Comparison of ENCODE assay signal across 6 cellular contexts in the genomic region with DNA sequence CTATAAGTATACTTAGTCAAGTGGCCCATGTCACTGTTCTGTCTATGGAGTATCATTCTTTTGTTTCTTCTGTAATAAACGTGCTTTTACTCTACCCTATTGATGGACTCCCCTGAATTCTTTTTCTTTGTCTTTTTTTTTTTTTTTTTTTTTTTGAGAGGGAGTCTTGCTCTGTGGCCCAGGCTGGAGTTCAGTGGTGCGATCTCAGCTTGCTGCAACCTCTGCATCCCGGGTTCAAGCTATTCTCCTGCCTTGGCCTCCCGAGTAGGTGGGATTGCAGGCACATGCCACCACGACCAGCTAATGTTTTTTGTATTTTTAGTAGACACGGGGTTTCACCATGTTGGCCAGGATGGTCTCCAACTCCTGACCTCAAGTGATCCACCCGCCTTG. TPM values are rescaled to one million over a fixed set of nuclear protein-coding genes. Genes with fewer than 3 reads are reported as not detected.
DNase-seq lines count a peak whose midpoint lies in the region; ATAC-seq, FAIRE-seq and TF ChIP-seq lines count a peak whose summit lies in the region.
"Not testable (repeated sequence)": the region's sequence is repeated elsewhere in the genome, so short reads cannot be mapped to it uniquely, and the experiment has no call there.

No MANE protein-coding gene starts in this region.

- H3K9me2 ChIP-seq in HCT116 (ENCODE audit: insufficient read depth) = not testable (repeated sequence)

- in situ Hi-C loops in K562 (cut with MboI); HepG2 (cut with HindIII; ENCODE audit: extremely low pct_ligation_motif_present, low pct_unique_long_range_greater_than_20kb): not testable (repeated sequence)

- H3K9me3 ChIP-seq in Caco-2; HCT116 (ENCODE audit: control insufficient read depth in 1 of 2, insufficient read depth in 1 of 2, low read depth in 1 of 2, low read length in 2 of 2); K562 (replicated peaks; ENCODE audit: control insufficient read depth, insufficient read depth, low read depth, low read length); HepG2 (ENCODE audit: low read length): not testable (repeated sequence)

- H3K79me2 ChIP-seq in HCT116 (ENCODE audit: insufficient read depth, low read length); K562 (ENCODE audit: control insufficient read depth, insufficient read depth, low read length); HepG2 (ENCODE audit: insufficient read depth, low read length): not testable (repeated sequence)

- H3K27me3 ChIP-seq in Caco-2 (replicated peaks; ENCODE audit: control insufficient read depth, insufficient read depth, low read length); HCT116 (ENCODE audit: insufficient read depth, low read length); K562 (ENCODE audit: control insufficient read depth in 2 of 2, insufficient read depth in 2 of 2, low read length in 2 of 2); HepG2 (ENCODE audit: control insufficient read depth in 1 of 2, insufficient read depth in 2 of 2, low read length in 2 of 2): not testable (repeated sequence)

- FAIRE-seq in K562 (lab: Jason Lieb, UNC); HepG2 (lab: Jason Lieb, UNC): not testable (repeated sequence)

- RAD21 ChIA-PET in HCT116 (lab: Charles Lee; ENCODE audit: low non-redundant PET in 1 of 2, low total read pairs in 2 of 2, uncharacterized antibody in 2 of 2, unreplicated experiment in 2 of 2) = interaction anchor here in 1 of 2 experiments (0.8 kb wide), 1 partner anchor 93 kb away, joined by 6 read pairs; no protein-coding TSS in a partner anchor

- BruUV-seq in Caco-2 (replicated peaks; lab: Mats Ljungman, UMichigan); HCT116 (replicated peaks; lab: Mats Ljungman, UMichigan); K562 (replicated peaks; lab: Mats Ljungman, UMichigan); HepG2 (replicated peaks; lab: Mats Ljungman, UMichigan): not testable (repeated sequence)

- CTCF ChIA-PET in Caco-2 (lab: Charles Lee); HCT116 (lab: Charles Lee); K562 (lab: Yijun Ruan, JAX; ENCODE audit: low intra/inter-chr PET ratio); HepG2 (lab: Yijun Ruan, JAX; ENCODE audit: low intra/inter-chr PET ratio, low total read pairs): not testable (repeated sequence)

- H3K27me3 Mint-ChIP-seq in Caco-2 (ENCODE audit: insufficient read depth, unreplicated experiment); type B pancreatic cell: not testable (repeated sequence)

- H3K9me1 ChIP-seq in K562 (ENCODE audit: control insufficient read depth, insufficient read depth, low read length) = not testable (repeated sequence)

- H3K36me3 ChIP-seq in Caco-2 (ENCODE audit: control insufficient read depth, insufficient read depth, low read length); HCT116 (ENCODE audit: control insufficient read depth in 1 of 2, insufficient read depth in 2 of 2, low read length in 2 of 2); K562 (ENCODE audit: control insufficient read depth, insufficient read depth, low read length); HepG2 (replicated peaks in 1 of 2; ENCODE audit: control insufficient read depth in 1 of 2, insufficient read depth in 2 of 2, low read length in 2 of 2): not testable (repeated sequence)

- ATAC-seq in HCT116, HepG2: not testable (repeated sequence)
- peak; percentile 54 for ATAC-seq in K562

- not testable (repeated sequence) for H3K27ac ChIP-seq in HCT116 (ENCODE audit: low read depth, low read length); HepG2 (ENCODE audit: extremely low read length, insufficient read depth, low read length)
- H3K27ac ChIP-seq in K562 (ENCODE audit: extremely low read depth, low read depth, low read length) = peak overlapping the region; percentile 73; the same call in 2 of the 3 replicates

- not testable (repeated sequence) for TF ChIP-seq EP300 in K562 (IDR thresholded peaks at IDR 0.05; ENCODE audit: low read length); HepG2 (IDR thresholded peaks at IDR 0.05; ENCODE audit: low read depth in 2 of 2, low read length in 2 of 2); HepG2 (CRISPR knock-in tag; IDR thresholded peaks at IDR 0.05; ENCODE audit: borderline replicate concordance)

- H2AFZ ChIP-seq in HCT116 (ENCODE audit: low read depth, low read length, poor library complexity, severe bottlenecking); HepG2 (ENCODE audit: low read length): not testable (repeated sequence)
- peak overlapping the region; percentile 77 for H2AFZ ChIP-seq in K562 (ENCODE audit: low read depth, low read length)

- H3K4me3 Mint-ChIP-seq in Caco-2 (ENCODE audit: unreplicated experiment) = peak overlapping the region; percentile 52
- H3K4me3 Mint-ChIP-seq in type B pancreatic cell = not testable (repeated sequence)

- TF ChIP-seq CTCF in Caco-2 (IDR thresholded peaks at IDR 0.05; ENCODE audit: insufficient read depth in 1 of 2, low read depth in 1 of 2, low read length in 1 of 2, severe bottlenecking in 1 of 2, unreplicated experiment in 1 of 2); HCT116 (IDR thresholded peaks at IDR 0.05 in 2 of 3, conservative IDR thresholded peaks at IDR 0.05 in 1 of 3; ENCODE audit: borderline replicate concordance in 1 of 3, insufficient read depth in 1 of 3, low read depth in 2 of 3, low read length in 2 of 3); K562 (IDR thresholded peaks at IDR 0.05 in 2 of 3, conservative IDR thresholded peaks at IDR 0.05 in 1 of 3; ENCODE audit: insufficient read depth in 2 of 3, low read depth in 1 of 3, low read length in 3 of 3); HepG2 (CRISPR knock-in tag; IDR thresholded peaks at IDR 0.05); type B pancreatic cell (conservative IDR thresholded peaks at IDR 0.05): not testable (repeated sequence)

- not testable (repeated sequence) for H4K20me1 ChIP-seq in HCT116 (ENCODE audit: insufficient read depth); K562 (replicated peaks; ENCODE audit: control insufficient read depth, insufficient read depth, low read length); HepG2 (ENCODE audit: insufficient read depth, low read length)

- not testable (repeated sequence) for TF ChIP-seq RAD21 in HCT116 (IDR thresholded peaks at IDR 0.05; ENCODE audit: low read depth); K562 (CRISPR knock-in tag; conservative IDR thresholded peaks at IDR 0.05 in 1 of 2, IDR thresholded peaks at IDR 0.05 in 1 of 2); HepG2 (CRISPR knock-in tag; IDR thresholded peaks at IDR 0.05)

- not testable (repeated sequence) for H3K9me3 Mint-ChIP-seq in Caco-2 (ENCODE audit: unreplicated experiment); type B pancreatic cell

- peak overlapping the region; percentile 42; the same call in 1 of the 2 replicates for H3K4me2 ChIP-seq in HCT116 (ENCODE audit: low read length)
- peak overlapping the region; percentile 73; the same call in 1 of the 2 replicates for H3K4me2 ChIP-seq in K562 (ENCODE audit: insufficient read depth, low read length)
- peak overlapping the region; percentile 53 for H3K4me2 ChIP-seq in HepG2 (ENCODE audit: low read depth, low read length)

- 55% methylated on average over 5 of the region's 7 CpGs for WGBS in K562 (ENCODE audit: insufficient coverage, low coverage, missing lambda C conversion rate)
- 72% methylated on average over 7 of the region's 7 CpGs for WGBS in HepG2 (ENCODE audit: low lambda C conversion rate)

- intact Hi-C loops in Caco-2 (cut with micrococcal nuclease; ENCODE audit: unreplicated experiment); HCT116 (cut with micrococcal nuclease); K562 (cut with micrococcal nuclease); HepG2 (cut with micrococcal nuclease; ENCODE audit: unreplicated experiment): not testable (repeated sequence)

- not testable (repeated sequence) for DNase-seq in Caco-2; HCT116 (ENCODE audit: low read depth, low spot score); K562 (ENCODE audit: extremely low read depth in 1 of 4, low spot score in 3 of 4); HepG2 (ENCODE audit: low spot score)
- DNase-seq in activated effector memory CD4-positive, alpha-beta T cell treated with anti-CD3 and anti-CD28 coated beads, Interleukin-2, amount 50 U/mL, for 16 hours = peak; percentile 10
- DNase-seq in type B pancreatic cell (ENCODE audit: extremely low spot score, unreplicated experiment) = peak; percentile 2

- H3K4me3 ChIP-seq in Caco-2 (ENCODE audit: low read depth, low read length); HCT116 (replicated peaks in 1 of 2; ENCODE audit: low read depth in 1 of 2, low read length in 2 of 2); K562; HepG2 (replicated peaks in 1 of 3; ENCODE audit: insufficient read depth in 1 of 3, low read depth in 2 of 3, low read length in 3 of 3): not testable (repeated sequence)

- not testable (repeated sequence) for TF ChIP-seq POLR2A in HCT116 (IDR thresholded peaks at IDR 0.05; ENCODE audit: borderline replicate concordance, extremely low read depth, insufficient read depth, insufficient read length); K562 (conservative IDR thresholded peaks at IDR 0.05); HepG2 (IDR thresholded peaks at IDR 0.05; ENCODE audit: insufficient read depth in 1 of 2, low read depth in 2 of 2, low read length in 2 of 2)

- POLR2A ChIA-PET in Caco-2 (lab: Charles Lee) = interaction anchor here (0.8 kb wide), 1 partner anchor 9 kb away, joined by 4 read pairs; the partner anchor contains the start of gene AFF4
- POLR2A ChIA-PET in HCT116 (lab: Charles Lee) = interaction anchor here (0.6 kb wide), 1 partner anchor 34 kb away, joined by 3 read pairs; no protein-coding TSS in a partner anchor
- POLR2A ChIA-PET in K562 (lab: Yijun Ruan, JAX) = interaction anchor here (3.0 kb wide), 1 partner anchor 10 kb away, joined by 23 read pairs; the partner anchor contains the start of gene AFF4
- POLR2A ChIA-PET in HepG2 (lab: Yijun Ruan, JAX) = interaction anchor here (0.6 to 3.8 kb wide), 3 partner anchors 9 to 79 kb away, joined by 3 to 20 read pairs (median 3); partner anchors contain the start of genes AFF4 and HSPA4

- H3K4me1 ChIP-seq in Caco-2 = peaks cover 18% of the 10 kb centered on the region
- peaks cover 0 to 11% of the 10 kb centered on the region in 2 experiments; a peak in 2 of 4 replicates for H3K4me1 ChIP-seq in HCT116 (ENCODE audit: control insufficient read depth in 1 of 2, insufficient read depth in 2 of 2, low read length in 2 of 2)
- peaks cover 13 to 14% of the 10 kb centered on the region in 2 experiments; a peak in 4 of 5 replicates for H3K4me1 ChIP-seq in K562 (replicated peaks in 1 of 2; ENCODE audit: control insufficient read depth in 2 of 2, insufficient read depth in 2 of 2, low read length in 2 of 2)
- H3K4me1 ChIP-seq in HepG2 (ENCODE audit: insufficient read depth, low read length) = peaks cover 17% of the 10 kb centered on the region

- H3K27ac Mint-ChIP-seq in Caco-2 (ENCODE audit: unreplicated experiment) = peak overlapping the region; percentile 95
- not testable (repeated sequence) for H3K27ac Mint-ChIP-seq in type B pancreatic cell

- peaks cover 13% of the 10 kb centered on the region for H3K4me1 Mint-ChIP-seq in Caco-2 (ENCODE audit: low read depth, unreplicated experiment)
- not testable (repeated sequence) for H3K4me1 Mint-ChIP-seq in type B pancreatic cell (ENCODE audit: unreplicated experiment)

- H3K36me3 Mint-ChIP-seq in Caco-2 (ENCODE audit: insufficient read depth, unreplicated experiment); type B pancreatic cell: not testable (repeated sequence)

- not testable (repeated sequence) for H3K9ac ChIP-seq in HCT116 (ENCODE audit: low read length); HepG2 (ENCODE audit: insufficient read depth, low read depth, low read length)
- H3K9ac ChIP-seq in K562 (ENCODE audit: insufficient read depth in 1 of 2, low read depth in 2 of 2, low read length in 2 of 2) = peak overlapping the region in 1 of 2 experiments; percentile 27; a peak in 2 of 4 replicates

RNA-seq across cellular contexts. Expression of gene AFF4, which starts 9.0 kb away (rescaled TPM):
- 62.6 and 63.9 TPM in 2 replicates for total RNA-seq in Caco-2 (2022)
- total RNA-seq in HCT116 (2021; ENCODE audit: unreplicated experiment) = 38.6 TPM
- polyA plus RNA-seq in HCT116 (2012) = 11.2 and 12.4 TPM in 2 replicates
- 90.2 and 159 TPM in 2 replicates for total RNA-seq in K562 (2011; cell fraction: chromatin; rRNA removed; ENCODE audit: low replicate concordance)
- total RNA-seq in K562 (2011; cell fraction: nucleolus; rRNA removed) = 22.8 and 25.4 TPM in 2 replicates
- 48.5 and 81.4 TPM in 2 replicates for total RNA-seq in K562 (2011; cell fraction: nucleoplasm; rRNA removed)
- 9.9 and 11.3 TPM in 2 replicates for total RNA-seq in K562 (2014; rRNA removed)
- 19.9 and 21.4 TPM in 2 replicates for total RNA-seq in K562 (2014; rRNA removed; fragmentation: Illumina TruSeq; extraction: Trizol)
- total RNA-seq in K562 (2015; rRNA removed; fragmentation: Illumina TruSeq; extraction: Trizol) = 17.9 and 18.9 TPM in 2 replicates
- 22.5 and 25.8 TPM in 2 replicates for total RNA-seq in K562 (2021)
- 14.2 and 20.7 TPM in 2 replicates for polyA plus RNA-seq in K562 (2011; rRNA removed)
- 8.5 and 10.0 TPM in 2 replicates for polyA plus RNA-seq in K562 (2011; cell fraction: cytosol; rRNA removed)
- 28.6 and 30.9 TPM in 2 replicates for polyA plus RNA-seq in K562 (2011; cell fraction: nucleus; rRNA removed)
- 12.1 and 17.1 TPM in 2 replicates for polyA plus RNA-seq in K562 (2012)
- 17.0 and 19.6 TPM in 2 replicates for polyA plus RNA-seq in K562 (2014; fragmentation: Illumina TruSeq; extraction: Trizol)
- 1 to 10 TPM; 1.7 to 3.6 TPM for polyA plus RNA-seq in K562 (2014; fragmentation: Nextera tagmentation; extraction: Ambion mirVana)
- 7.9 and 9.0 TPM in 2 replicates for polyA plus RNA-seq in K562 (2014; rRNA removed)
- 36.7 and 38.9 TPM in 2 replicates for polyA minus RNA-seq in K562 (2011; rRNA and poly(A)+ RNA removed)
- 21.8 and 26.6 TPM in 2 replicates for polyA minus RNA-seq in K562 (2011; cell fraction: cytosol; rRNA and poly(A)+ RNA removed)
- 20.3 and 38.2 TPM in 2 replicates for polyA minus RNA-seq in K562 (2011; cell fraction: nucleus; rRNA and poly(A)+ RNA removed)
- total RNA-seq in HepG2 (2016; rRNA removed; fragmentation: Illumina TruSeq; extraction: Trizol) = 22.1 and 30.5 TPM in 2 replicates
- total RNA-seq in HepG2 (2016; cell fraction: cytosol; rRNA removed; fragmentation: Illumina TruSeq; extraction: Trizol; ENCODE audit: low read depth) = 5.8 and 6.3 TPM in 2 replicates
- 20.3 and 29.1 TPM in 2 replicates for total RNA-seq in HepG2 (2016; cell fraction: insoluble cytoplasmic fraction; rRNA removed; fragmentation: Illumina TruSeq; extraction: Trizol)
- total RNA-seq in HepG2 (2016; cell fraction: membrane; rRNA removed; fragmentation: Illumina TruSeq; extraction: Trizol) = 11.4 and 13.2 TPM in 2 replicates
- 31.6 and 33.9 TPM in 2 replicates for total RNA-seq in HepG2 (2016; cell fraction: nucleus; rRNA removed; fragmentation: Illumina TruSeq; extraction: Trizol)
- 17.6 and 25.5 TPM in 2 replicates for polyA plus RNA-seq in HepG2 (2011; rRNA removed)
- 10.5 and 13.5 TPM in 2 replicates for polyA plus RNA-seq in HepG2 (2011; cell fraction: cytosol; rRNA removed)
- 35.0 and 37.1 TPM in 2 replicates for polyA plus RNA-seq in HepG2 (2011; cell fraction: nucleus; rRNA removed)
- polyA plus RNA-seq in HepG2 (2012) = 23.2 and 24.0 TPM in 2 replicates
- 0.45 and 0.51 TPM in 2 replicates for polyA plus RNA-seq in HepG2 (2016; cell fraction: cytosol; fragmentation: Illumina TruSeq; extraction: Trizol; ENCODE audit: low read depth)
- polyA plus RNA-seq in HepG2 (2016; cell fraction: insoluble cytoplasmic fraction; fragmentation: Illumina TruSeq; extraction: Trizol; ENCODE audit: low read depth) = 17.9 and 19.3 TPM in 2 replicates
- polyA plus RNA-seq in HepG2 (2016; cell fraction: membrane; fragmentation: Illumina TruSeq; extraction: Trizol; ENCODE audit: low read depth) = 1.7 and 2.3 TPM in 2 replicates
- 25.1 and 25.2 TPM in 2 replicates for polyA plus RNA-seq in HepG2 (2016; cell fraction: nucleus; fragmentation: Illumina TruSeq; extraction: Trizol; ENCODE audit: insufficient read depth, low read depth)
- 48.3 and 48.6 TPM in 2 replicates for polyA minus RNA-seq in HepG2 (2011; rRNA and poly(A)+ RNA removed; ENCODE audit: low replicate concordance)
- 37.9 and 54.2 TPM in 2 replicates for polyA minus RNA-seq in HepG2 (2011; cell fraction: cytosol; rRNA and poly(A)+ RNA removed)
- polyA minus RNA-seq in HepG2 (2011; cell fraction: nucleus; rRNA and poly(A)+ RNA removed) = 83.2 and 95.5 TPM in 2 replicates
- 69.9 and 78.1 TPM in 2 replicates for total RNA-seq in type B pancreatic cell (ENCODE audit: low replicate concordance)

RNA-seq across cellular contexts. Expression of gene ZCCHC10, which starts 53.9 kb away (rescaled TPM):
- 32.9 and 34.8 TPM in 2 replicates for total RNA-seq in Caco-2 (2022)
- total RNA-seq in HCT116 (2021; ENCODE audit: unreplicated experiment) = 19.2 TPM
- polyA plus RNA-seq in HCT116 (2012) = 17.8 and 24.9 TPM in 2 replicates
- 5.5 and 11.3 TPM in 2 replicates for total RNA-seq in K562 (2011; cell fraction: chromatin; rRNA removed; ENCODE audit: low replicate concordance)
- 8.7 and 9.8 TPM in 2 replicates for total RNA-seq in K562 (2011; cell fraction: nucleolus; rRNA removed)
- 9.6 and 10.3 TPM in 2 replicates for total RNA-seq in K562 (2011; cell fraction: nucleoplasm; rRNA removed)
- total RNA-seq in K562 (2014; rRNA removed) = 11.9 and 15.4 TPM in 2 replicates
- 51.8 and 65.9 TPM in 2 replicates for total RNA-seq in K562 (2014; rRNA removed; fragmentation: Illumina TruSeq; extraction: Trizol)
- total RNA-seq in K562 (2015; rRNA removed; fragmentation: Illumina TruSeq; extraction: Trizol) = 43.6 and 45.5 TPM in 2 replicates
- total RNA-seq in K562 (2021) = 34.9 and 37.6 TPM in 2 replicates
- 78.7 and 85.1 TPM in 2 replicates for polyA plus RNA-seq in K562 (2011; rRNA removed)
- polyA plus RNA-seq in K562 (2011; cell fraction: cytosol; rRNA removed) = 43.7 and 46.9 TPM in 2 replicates
- 15.9 and 16.3 TPM in 2 replicates for polyA plus RNA-seq in K562 (2011; cell fraction: nucleus; rRNA removed)
- 43.2 and 76.9 TPM in 2 replicates for polyA plus RNA-seq in K562 (2012)
- polyA plus RNA-seq in K562 (2014; fragmentation: Illumina TruSeq; extraction: Trizol) = 58.4 and 69.8 TPM in 2 replicates
- 100 to 1,000 TPM; 144 to 146 TPM for polyA plus RNA-seq in K562 (2014; fragmentation: Nextera tagmentation; extraction: Ambion mirVana)
- 46.6 and 47.2 TPM in 2 replicates for polyA plus RNA-seq in K562 (2014; rRNA removed)
- polyA minus RNA-seq in K562 (2011; rRNA and poly(A)+ RNA removed) = 27.9 and 30.5 TPM in 2 replicates
- 15.1 and 15.7 TPM in 2 replicates for polyA minus RNA-seq in K562 (2011; cell fraction: cytosol; rRNA and poly(A)+ RNA removed)
- 1.6 and 5.8 TPM in 2 replicates for polyA minus RNA-seq in K562 (2011; cell fraction: nucleus; rRNA and poly(A)+ RNA removed)
- 40.7 and 54.8 TPM in 2 replicates for total RNA-seq in HepG2 (2016; rRNA removed; fragmentation: Illumina TruSeq; extraction: Trizol)
- 11.6 and 12.4 TPM in 2 replicates for total RNA-seq in HepG2 (2016; cell fraction: cytosol; rRNA removed; fragmentation: Illumina TruSeq; extraction: Trizol; ENCODE audit: low read depth)
- 41.5 and 61.2 TPM in 2 replicates for total RNA-seq in HepG2 (2016; cell fraction: insoluble cytoplasmic fraction; rRNA removed; fragmentation: Illumina TruSeq; extraction: Trizol)
- 15.4 and 19.1 TPM in 2 replicates for total RNA-seq in HepG2 (2016; cell fraction: membrane; rRNA removed; fragmentation: Illumina TruSeq; extraction: Trizol)
- 11.7 and 15.9 TPM in 2 replicates for total RNA-seq in HepG2 (2016; cell fraction: nucleus; rRNA removed; fragmentation: Illumina TruSeq; extraction: Trizol)
- 44.5 and 48.2 TPM in 2 replicates for polyA plus RNA-seq in HepG2 (2011; rRNA removed)
- 26.9 and 28.7 TPM in 2 replicates for polyA plus RNA-seq in HepG2 (2011; cell fraction: cytosol; rRNA removed)
- 4.3 and 8.5 TPM in 2 replicates for polyA plus RNA-seq in HepG2 (2011; cell fraction: nucleus; rRNA removed)
- polyA plus RNA-seq in HepG2 (2012) = 29.4 and 34.7 TPM in 2 replicates
- polyA plus RNA-seq in HepG2 (2016; cell fraction: cytosol; fragmentation: Illumina TruSeq; extraction: Trizol; ENCODE audit: low read depth) = 5.9 and 7.2 TPM in 2 replicates
- polyA plus RNA-seq in HepG2 (2016; cell fraction: insoluble cytoplasmic fraction; fragmentation: Illumina TruSeq; extraction: Trizol; ENCODE audit: low read depth) = 53.3 and 59.8 TPM in 2 replicates
- polyA plus RNA-seq in HepG2 (2016; cell fraction: membrane; fragmentation: Illumina TruSeq; extraction: Trizol; ENCODE audit: low read depth) = 12.2 and 14.0 TPM in 2 replicates
- polyA plus RNA-seq in HepG2 (2016; cell fraction: nucleus; fragmentation: Illumina TruSeq; extraction: Trizol; ENCODE audit: insufficient read depth, low read depth) = 27.5 and 29.2 TPM in 2 replicates
- polyA minus RNA-seq in HepG2 (2011; rRNA and poly(A)+ RNA removed; ENCODE audit: low replicate concordance) = 14.3 and 19.3 TPM in 2 replicates
- polyA minus RNA-seq in HepG2 (2011; cell fraction: cytosol; rRNA and poly(A)+ RNA removed) = 12.7 and 13.7 TPM in 2 replicates
- 2.6 and 4.4 TPM in 2 replicates for polyA minus RNA-seq in HepG2 (2011; cell fraction: nucleus; rRNA and poly(A)+ RNA removed)
- 22.1 and 23.1 TPM in 2 replicates for total RNA-seq in type B pancreatic cell (ENCODE audit: low replicate concordance)
